In the genomic region with DNA sequence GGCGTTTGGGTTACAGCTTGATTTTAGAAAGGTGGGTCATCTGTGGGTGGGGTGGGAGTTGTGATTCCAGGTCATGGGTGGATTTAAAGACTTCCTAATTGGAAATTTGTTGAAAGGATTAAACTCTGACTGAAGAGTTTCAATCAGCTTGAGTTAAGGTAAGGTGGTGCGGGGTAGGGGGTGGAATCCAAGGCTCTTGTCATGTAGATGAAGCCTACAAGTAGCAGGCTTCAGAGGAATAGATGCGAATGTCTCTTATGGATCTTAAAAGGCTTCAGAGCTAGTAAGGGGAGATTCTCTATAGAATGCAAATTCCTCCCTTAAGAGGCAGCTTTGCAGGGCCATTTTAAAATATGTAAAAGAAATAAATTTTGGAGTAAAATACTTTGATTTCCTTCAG, we compare ENCODE assay signal across 30 cellular contexts.
"Had no signal": no experiment of that assay in that cellular context is flagged by ENCODE, and none has a peak within 500 bp of the region (broad histone marks: within the 10 kb centered on the region; RNA-seq: fewer than 3 reads in every experiment).

No MANE protein-coding gene starts in this region.

- H3K4me3 ChIP-seq: psoas muscle, sigmoid colon, stomach, thyroid gland, upper lobe of right lung had no signal

- H3K27ac Mint-ChIP-seq: activated CD4-positive, alpha-beta T cell treated with anti-CD3 and anti-CD28 coated beads for 36 hours; activated CD8-positive, alpha-beta memory T cell treated with anti-CD3 and anti-CD28 coated beads, Interleukin-2, amount 10 ng/mL, durations not matched to agents 7 days and 5 days; activated CD8-positive, alpha-beta T cell treated with anti-CD3 and anti-CD28 coated beads, Interleukin-2, amount 10 ng/mL, durations not matched to agents 7 days and 5 days; activated naive CD4-positive, alpha-beta T cell treated with anti-CD3 and anti-CD28 coated beads, Interleukin-2, amount 50 U/mL, for 24 hours; activated naive CD8-positive, alpha-beta T cell treated with anti-CD3 and anti-CD28 coated beads, Interleukin-2, amount 50 U/mL, for 24 hours; activated T-helper 2 cell treated with anti-CD3 and anti-CD28 coated beads, Interferon-gamma antibody, Interleukin-2, Interleukin-4, amounts not matched to agents 10 μg/mL and 5 μg/mL and 100 μg/mL, durations not matched to agents 14 hours and 24 hours and 36 hours; effector memory CD8-positive, alpha-beta T cell; naive thymus-derived CD4-positive, alpha-beta T cell; stimulated activated naive B cell treated with anti-CD40 and anti-IgM and Interleukin-4, amounts not matched to agents 10 μg/mL and 1 μg/mL and 100 μg/mL, for 72 hours; T-helper 2 cell treated with Interferon-gamma antibody and Interleukin-4, amounts not matched to agents 5 μg/mL and 100 μg/mL, for 36 hours had no signal

- DNase-seq: activated CD4-positive, alpha-beta T cell treated with anti-CD3 and anti-CD28 coated beads for 36 hours; activated CD4-positive, CD25-positive, alpha-beta regulatory T cell; activated CD8-positive, alpha-beta memory T cell treated with anti-CD3 and anti-CD28 coated beads, Interleukin-2, amount 10 ng/mL, durations not matched to agents 7 days and 5 days; activated CD8-positive, alpha-beta T cell treated with anti-CD3 and anti-CD28 coated beads, Interleukin-2, amount 10 ng/mL, durations not matched to agents 7 days and 5 days; activated naive CD8-positive, alpha-beta T cell treated with anti-CD3 and anti-CD28 coated beads, Interleukin-2, amount 50 U/mL, for 24 hours; activated T-cell treated with anti-CD3 and anti-CD28 coated beads, Interleukin-2, amount 50 U/mL, for 48 hours; amygdala; caudate nucleus; cortex of kidney; effector memory CD8-positive, alpha-beta T cell; foreskin keratinocyte; left cardiac atrium; left ventricle myocardium superior; mammary epithelial cell; midbrain; naive thymus-derived CD4-positive, alpha-beta T cell; nucleus accumbens; psoas muscle; sigmoid colon; small intestine; stimulated activated naive B cell treated with anti-CD40 and anti-IgM and Interleukin-4, amounts not matched to agents 10 μg/mL and 1 μg/mL and 100 μg/mL, for 72 hours; stomach; T-helper 1 cell; thyroid gland; upper lobe of right lung had no signal

- H2AFZ ChIP-seq: parathyroid adenoma had no signal

- H3K36me3 Mint-ChIP-seq: activated CD8-positive, alpha-beta memory T cell treated with anti-CD3 and anti-CD28 coated beads, Interleukin-2, amount 10 ng/mL, durations not matched to agents 7 days and 5 days; activated naive CD4-positive, alpha-beta T cell treated with anti-CD3 and anti-CD28 coated beads, Interleukin-2, amount 50 U/mL, for 24 hours; naive thymus-derived CD4-positive, alpha-beta T cell; stimulated activated naive B cell treated with anti-CD40 and anti-IgM and Interleukin-4, amounts not matched to agents 10 μg/mL and 1 μg/mL and 100 μg/mL, for 72 hours had no signal

- H3K9me3 ChIP-seq: psoas muscle, sigmoid colon, thyroid gland, upper lobe of right lung had no signal

- H3K4me3 Mint-ChIP-seq: activated CD4-positive, alpha-beta T cell treated with anti-CD3 and anti-CD28 coated beads for 36 hours; activated CD8-positive, alpha-beta memory T cell treated with anti-CD3 and anti-CD28 coated beads, Interleukin-2, amount 10 ng/mL, durations not matched to agents 7 days and 5 days; activated CD8-positive, alpha-beta T cell treated with anti-CD3 and anti-CD28 coated beads, Interleukin-2, amount 10 ng/mL, durations not matched to agents 7 days and 5 days; activated naive CD4-positive, alpha-beta T cell treated with anti-CD3 and anti-CD28 coated beads, Interleukin-2, amount 50 U/mL, for 24 hours; activated naive CD8-positive, alpha-beta T cell treated with anti-CD3 and anti-CD28 coated beads, Interleukin-2, amount 50 U/mL, for 24 hours; effector memory CD8-positive, alpha-beta T cell; naive thymus-derived CD4-positive, alpha-beta T cell; stimulated activated naive B cell treated with anti-CD40 and anti-IgM and Interleukin-4, amounts not matched to agents 10 μg/mL and 1 μg/mL and 100 μg/mL, for 72 hours; T-helper 2 cell treated with Interferon-gamma antibody and Interleukin-4, amounts not matched to agents 5 μg/mL and 100 μg/mL, for 36 hours had no signal

- H3K4me1 ChIP-seq: foreskin keratinocyte, parathyroid adenoma, psoas muscle, sigmoid colon, stomach, thyroid gland, upper lobe of right lung had no signal

- H3K27me3 Mint-ChIP-seq: activated CD4-positive, alpha-beta T cell treated with anti-CD3 and anti-CD28 coated beads for 36 hours; activated CD8-positive, alpha-beta memory T cell treated with anti-CD3 and anti-CD28 coated beads, Interleukin-2, amount 10 ng/mL, durations not matched to agents 7 days and 5 days; activated naive CD4-positive, alpha-beta T cell treated with anti-CD3 and anti-CD28 coated beads, Interleukin-2, amount 50 U/mL, for 24 hours; activated naive CD8-positive, alpha-beta T cell treated with anti-CD3 and anti-CD28 coated beads, Interleukin-2, amount 50 U/mL, for 24 hours; effector memory CD8-positive, alpha-beta T cell; naive thymus-derived CD4-positive, alpha-beta T cell; stimulated activated naive B cell treated with anti-CD40 and anti-IgM and Interleukin-4, amounts not matched to agents 10 μg/mL and 1 μg/mL and 100 μg/mL, for 72 hours had no signal

- H3K4me1 Mint-ChIP-seq: activated CD4-positive, alpha-beta T cell treated with anti-CD3 and anti-CD28 coated beads for 36 hours; activated CD8-positive, alpha-beta memory T cell treated with anti-CD3 and anti-CD28 coated beads, Interleukin-2, amount 10 ng/mL, durations not matched to agents 7 days and 5 days; activated naive CD4-positive, alpha-beta T cell treated with anti-CD3 and anti-CD28 coated beads, Interleukin-2, amount 50 U/mL, for 24 hours; activated naive CD8-positive, alpha-beta T cell treated with anti-CD3 and anti-CD28 coated beads, Interleukin-2, amount 50 U/mL, for 24 hours; naive thymus-derived CD4-positive, alpha-beta T cell; stimulated activated naive B cell treated with anti-CD40 and anti-IgM and Interleukin-4, amounts not matched to agents 10 μg/mL and 1 μg/mL and 100 μg/mL, for 72 hours had no signal

- ATAC-seq: activated CD4-positive, alpha-beta T cell treated with anti-CD3 and anti-CD28 coated beads for 36 hours; activated CD8-positive, alpha-beta memory T cell treated with anti-CD3 and anti-CD28 coated beads, Interleukin-2, amount 10 ng/mL, durations not matched to agents 7 days and 5 days; activated CD8-positive, alpha-beta T cell treated with anti-CD3 and anti-CD28 coated beads, Interleukin-2, amount 10 ng/mL, durations not matched to agents 7 days and 5 days; activated naive CD8-positive, alpha-beta T cell treated with anti-CD3 and anti-CD28 coated beads, Interleukin-2, amount 50 U/mL, for 24 hours; effector memory CD8-positive, alpha-beta T cell; esophagus mucosa; foreskin keratinocyte; left cardiac atrium; left ventricle myocardium superior; naive thymus-derived CD4-positive, alpha-beta T cell; psoas muscle; stimulated activated naive B cell treated with anti-CD40 and anti-IgM and Interleukin-4, amounts not matched to agents 10 μg/mL and 1 μg/mL and 100 μg/mL, for 72 hours; upper lobe of right lung had no signal

- H3K27me3 ChIP-seq: foreskin keratinocyte, sigmoid colon, stomach, thyroid gland, upper lobe of right lung had no signal

- H3K36me3 ChIP-seq: sigmoid colon, stomach, thyroid gland, upper lobe of right lung had no signal

- H3K27ac ChIP-seq: foreskin keratinocyte, parathyroid adenoma, psoas muscle, sigmoid colon, stomach, thyroid gland, upper lobe of right lung had no signal

- H3K79me2 ChIP-seq: parathyroid adenoma had no signal
